Comparison of ENCODE assay signal across 17 cellular contexts in the genomic region with DNA sequence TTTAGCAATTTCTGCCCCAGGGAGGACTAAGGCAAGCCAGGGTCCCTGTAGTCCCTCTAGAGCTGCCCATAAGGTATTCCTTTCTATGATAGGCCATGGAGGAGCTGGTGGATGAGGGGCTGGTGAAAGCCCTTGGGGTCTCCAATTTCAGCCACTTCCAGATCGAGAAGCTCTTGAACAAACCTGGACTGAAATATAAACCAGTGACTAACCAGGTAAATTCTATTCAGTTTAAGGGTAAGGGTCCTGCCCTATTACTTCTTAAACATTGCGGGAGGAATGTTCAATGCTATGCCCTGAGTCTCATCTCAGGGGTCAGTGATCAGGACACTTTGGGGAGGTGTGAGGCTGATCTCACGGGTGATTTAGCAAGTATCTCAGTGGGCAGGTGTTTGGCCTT. TPM values are rescaled to one million over a fixed set of nuclear protein-coding genes. Genes with fewer than 3 reads are reported as not detected.
"Had no signal": no experiment of that assay in that cellular context is flagged by ENCODE, and none has a peak within 500 bp of the region (broad histone marks: within the 10 kb centered on the region; RNA-seq: fewer than 3 reads in every experiment).

No MANE protein-coding gene starts in this region.

RNA-seq across cellular contexts. Expression of a gene that starts 9.2 kb away (rescaled TPM):
- total RNA-seq: naive thymus-derived CD8-positive, alpha-beta T cell; natural killer cell; natural killer cell treated with Interleukin-12 subunit alpha and Interleukin-12 subunit beta and Interleukin-15 and Interleukin-18, amount 100 ng/mL, for 72 hours; neural crest cell; occipital lobe; osteocyte; skeletal muscle tissue; spleen had no signal
- polyA plus RNA-seq: naive thymus-derived CD8-positive, alpha-beta T cell; neural cell; smooth muscle cell had no signal

RNA-seq across cellular contexts. Expression of a gene that starts 12.4 kb away (rescaled TPM):
- total RNA-seq: naive thymus-derived CD8-positive, alpha-beta T cell; natural killer cell; natural killer cell treated with Interleukin-12 subunit alpha and Interleukin-12 subunit beta and Interleukin-15 and Interleukin-18, amount 100 ng/mL, for 72 hours; neural crest cell; occipital lobe; omental fat pad; osteocyte; pulmonary artery endothelial cell; renal cortical epithelial cell; right cardiac atrium; sigmoid colon; spleen had no signal
- polyA plus RNA-seq: naive thymus-derived CD8-positive, alpha-beta T cell; neural cell; ovary; pancreas; spleen had no signal
